ENCODE assay signal across 20 cellular contexts in genomic region chr16:87792205-87792565, GRCh38. TPM values are rescaled to one million over a fixed set of nuclear protein-coding genes. Genes with fewer than 3 reads are reported as not detected.
DNase-seq lines count a peak whose midpoint lies in the region; FAIRE-seq and TF ChIP-seq lines count a peak whose summit lies in the region.
"Had no signal": no experiment of that assay in that cellular context is flagged by ENCODE, and none has a peak within 500 bp of the region (broad histone marks: within the 10 kb centered on the region; RNA-seq: fewer than 3 reads in every experiment).

No MANE protein-coding gene starts in this region.

- H3K79me2 ChIP-seq in keratinocyte (ENCODE audit: control insufficient read depth, insufficient read depth, low read length) = no peaks in the 10 kb centered on the region

- H3K27ac ChIP-seq in WERI-Rb-1 = peak overlapping the region; percentile 61
- H3K27ac ChIP-seq in keratinocyte (ENCODE audit: control insufficient read depth, insufficient read depth, low read length) = peak overlapping the region; percentile 100
- H3K27ac ChIP-seq: 22Rv1, C4-2B, GM23248, HL-60, KMS-11 had no signal

- no peaks in the 10 kb centered on the region for H3K36me3 ChIP-seq in WERI-Rb-1
- H3K36me3 ChIP-seq in keratinocyte (ENCODE audit: control insufficient read depth in 2 of 2, extremely low read depth in 1 of 2, insufficient read depth in 2 of 2, low read length in 2 of 2) = no peaks in the 10 kb centered on the region

- no peak overlapping the region for H3K4me2 ChIP-seq in keratinocyte (ENCODE audit: control insufficient read depth, extremely low read depth, insufficient read depth, low read depth, low read length)
- H3K4me2 ChIP-seq: KMS-11 had no signal

- H3K9ac ChIP-seq in keratinocyte (ENCODE audit: control insufficient read depth, extremely low read depth, insufficient read depth, low read length) = no peak overlapping the region
- H3K9ac ChIP-seq: GM23248, KMS-11 had no signal

- no peak for FAIRE-seq in keratinocyte (lab: Jason Lieb, UNC)
- FAIRE-seq in GM19239 (lab: Jason Lieb, UNC) = no peak
- FAIRE-seq: GM12892 had no signal

- H3K4me3 ChIP-seq in WERI-Rb-1 (ENCODE audit: low read depth, low read length) (no peak overlapping the region), keratinocyte (ENCODE audit: control insufficient read depth in 2 of 3, extremely low read depth in 1 of 3, insufficient read depth in 2 of 3, low read depth in 1 of 3, low read length in 3 of 3) (no peak overlapping the region)
- H3K4me3 ChIP-seq: GM23248 had no signal

- H3K27me3 ChIP-seq in WERI-Rb-1 (ENCODE audit: insufficient read depth, low read depth, severe bottlenecking) (no peaks in the 10 kb centered on the region), keratinocyte (ENCODE audit: control insufficient read depth, extremely low read depth, insufficient read depth, low read length) (no peaks in the 10 kb centered on the region)

- H4K20me1 ChIP-seq in keratinocyte (ENCODE audit: control insufficient read depth, extremely low read depth, insufficient read depth, low read length) = no peaks in the 10 kb centered on the region

- H3K9me3 ChIP-seq in WERI-Rb-1 (ENCODE audit: severe bottlenecking) = no peaks in the 10 kb centered on the region
- H3K9me3 ChIP-seq in keratinocyte (ENCODE audit: control insufficient read depth, low read depth, low read length) = no peaks in the 10 kb centered on the region

- DNase-seq in NCI-H2171 treated with DMSO at 0.1 percent for 48 hours (lab: John Stamatoyannopoulos, UW) (peak; percentile 47), NCI-H2171 (lab: John Stamatoyannopoulos, UW) (no peak), WERI-Rb-1 (peak; percentile 31), keratinocyte (ENCODE audit: low read depth, low spot score) (no peak), GM19239 (ENCODE audit: insufficient read length, low spot score) (no peak), DMS 273 (lab: John Stamatoyannopoulos, UW; ENCODE audit: unreplicated experiment) (no peak), COLO668 (lab: John Stamatoyannopoulos, UW; ENCODE audit: unreplicated experiment) (no peak), NCI-H187 treated with DMSO at 0.1 percent for 48 hours (lab: John Stamatoyannopoulos, UW) (no peak)
- DNase-seq: DND-41, GM23248, NCI-H1092 treated with DMSO at 0.1 percent for 48 hours, NCI-H1436 treated with DMSO at 0.1 percent for 48 hours, NCI-H2029, NCI-H524 treated with DMSO at 0.1 percent for 48 hours, RPMI8226 had no signal

- peaks cover 40% of the 10 kb centered on the region for H3K4me1 ChIP-seq in keratinocyte (ENCODE audit: control insufficient read depth, extremely low read depth, insufficient read depth, low read length)

- H2AFZ ChIP-seq in keratinocyte (ENCODE audit: control insufficient read depth, low read length) = no peak overlapping the region
- H2AFZ ChIP-seq: GM23248 had no signal

- TF ChIP-seq CTCF in WERI-Rb-1 (IDR thresholded peaks at IDR 0.05; ENCODE audit: low read depth, low read length) (no peak), keratinocyte (optimal IDR thresholded peaks at IDR 0.05 in 1 of 3, IDR thresholded peaks at IDR 0.05 in 1 of 3, conservative IDR thresholded peaks at IDR 0.05 in 1 of 3; ENCODE audit: extremely low read depth in 1 of 3, insufficient read depth in 2 of 3, low read length in 3 of 3) (no peak)

- dilution Hi-C loops in keratinocyte (cut with MboI; ENCODE audit: extremely low pct_ligation_motif_present, low sequenced_read_pairs) = no loop called here

- no peaks in the 10 kb centered on the region for H3K9me1 ChIP-seq in keratinocyte (ENCODE audit: control insufficient read depth, extremely low read depth, insufficient read depth, low read length)

RNA-seq across cellular contexts. Expression of gene KLHDC4, which starts 26.4 kb away (rescaled TPM):
- 13.4 to 15.3 TPM (median 13.4 TPM) in 3 replicates for polyA plus RNA-seq in keratinocyte
- polyA plus RNA-seq in keratinocyte (2011; ENCODE audit: low read depth) = 16.2 TPM
- polyA plus RNA-seq in keratinocyte (2011; cell fraction: cytosol; rRNA removed) = 7.9 and 14.6 TPM in 2 replicates
- polyA plus RNA-seq in keratinocyte (2011; cell fraction: nucleus; rRNA removed) = 37.2 and 42.7 TPM in 2 replicates
- 16.2 and 18.9 TPM in 2 replicates for polyA plus RNA-seq in keratinocyte (2012; ENCODE audit: low replicate concordance)
- polyA minus RNA-seq in keratinocyte = 8.5 to 12.7 TPM (median 11.3 TPM) in 3 replicates
- 15.3 TPM for polyA minus RNA-seq in keratinocyte (2011; cell fraction: cytosol; rRNA and poly(A)+ RNA removed)
- polyA minus RNA-seq in keratinocyte (2011; cell fraction: nucleus; rRNA and poly(A)+ RNA removed) = 15.2 and 22.3 TPM in 2 replicates

Comparison
In these comparisons a context has a peak if more than half of its experiments do, and no peak if none do; other contexts are left out.
1. DNase-seq: peak in NCI-H2171 treated with DMSO at 0.1 percent for 48 hours (single experiment) and WERI-Rb-1 (single experiment); none in NCI-H2171 (single experiment), keratinocyte (single experiment), GM19239 (single experiment), DMS 273 (single experiment), COLO668 (single experiment) and NCI-H187 treated with DMSO at 0.1 percent for 48 hours (single experiment).